ENCODE assay signal across 18 cellular contexts in genomic region chr6:90261801-90262200, GRCh38.
"Had no signal": no experiment of that assay in that cellular context is flagged by ENCODE, and none has a peak within 500 bp of the region (broad histone marks: within the 10 kb centered on the region; RNA-seq: fewer than 3 reads in every experiment).

No MANE protein-coding gene starts in this region.

- H3K4me3 Mint-ChIP-seq: activated CD4-positive, alpha-beta memory T cell treated with anti-CD3 and anti-CD28 coated beads for 36 hours; mesothelial cell of epicardium had no signal

- H3K4me3 ChIP-seq: gastrocnemius medialis, left lung, suprapubic skin, transverse colon, vagina had no signal

- H3K27me3 ChIP-seq: gastrocnemius medialis, left lung, suprapubic skin, transverse colon, vagina had no signal

- H3K9me3 ChIP-seq: gastrocnemius medialis, left lung, suprapubic skin, transverse colon, vagina had no signal

- ATAC-seq: esophagus mucosa; gastrocnemius medialis; left lung; stimulated activated naive CD8-positive, alpha-beta T cell treated with anti-CD3 and anti-CD28 coated beads, Interleukin-15, Interleukin-2, amounts not matched to agents 100 U/mL and 50 U/mL, for 24 hours had no signal

- DNase-seq: activated CD4-positive, alpha-beta memory T cell treated with anti-CD3 and anti-CD28 coated beads for 36 hours; activated gamma-delta T cell; activated T-cell treated with anti-CD3 and anti-CD28 coated beads, Interleukin-2, amount 50 U/mL, for 48 hours; amniotic stem cell; effector CD4-positive, alpha-beta T cell; gastrocnemius medialis; head of caudate nucleus; left lung; occipital lobe; posterior cingulate gyrus; retina; stimulated activated naive CD8-positive, alpha-beta T cell treated with anti-CD3 and anti-CD28 coated beads, Interleukin-15, Interleukin-2, amounts not matched to agents 100 U/mL and 50 U/mL, for 24 hours; transverse colon; WERI-Rb-1 had no signal

- H3K27me3 Mint-ChIP-seq: activated CD4-positive, alpha-beta memory T cell treated with anti-CD3 and anti-CD28 coated beads for 36 hours had no signal

- H3K27ac ChIP-seq: gastrocnemius medialis, left lung, suprapubic skin, transverse colon, vagina, WERI-Rb-1 had no signal

- H3K27ac Mint-ChIP-seq: activated CD4-positive, alpha-beta memory T cell treated with anti-CD3 and anti-CD28 coated beads for 36 hours; mesothelial cell of epicardium had no signal

- H3K36me3 ChIP-seq: gastrocnemius medialis, left lung, suprapubic skin, transverse colon, vagina, WERI-Rb-1 had no signal

- H3K4me1 ChIP-seq: left lung, suprapubic skin, vagina had no signal
